In genomic region chr13:19985219-19985556, GRCh38 we compare ENCODE assay signal across 19 cellular contexts. TPM values are rescaled to one million over a fixed set of nuclear protein-coding genes. Genes with fewer than 3 reads are reported as not detected.
DNase-seq lines count a peak whose midpoint lies in the region; ATAC-seq and TF ChIP-seq lines count a peak whose summit lies in the region.
"Had no signal": no experiment of that assay in that cellular context is flagged by ENCODE, and none has a peak within 500 bp of the region (broad histone marks: within the 10 kb centered on the region; RNA-seq: fewer than 3 reads in every experiment).

No MANE protein-coding gene starts in this region.

- H3K4me1 ChIP-seq in upper lobe of left lung, result peaks cover 0 to 29% (median 10%) of the 10 kb centered on the region in 4 donors
- H3K4me1 ChIP-seq: ascending aorta, upper lobe of right lung had no signal

- peaks cover 50% of the 10 kb centered on the region for H3K36me3 Mint-ChIP-seq in activated T-cell treated with anti-CD3 and anti-CD28 coated beads, Interleukin-2, amount 50 U/mL, for 24 hours (ENCODE audit: low read depth)
- peaks cover 22% of the 10 kb centered on the region for H3K36me3 Mint-ChIP-seq in central memory CD8-positive, alpha-beta T cell (ENCODE audit: insufficient read depth)
- H3K36me3 Mint-ChIP-seq in progenitor cell of endocrine pancreas (ENCODE audit: insufficient read depth), result peaks cover 18% of the 10 kb centered on the region

- H3K4me3 Mint-ChIP-seq in activated T-cell treated with anti-CD3 and anti-CD28 coated beads, Interleukin-2, amount 50 U/mL, for 24 hours, result no peak overlapping the region
- no peak overlapping the region for H3K4me3 Mint-ChIP-seq in central memory CD8-positive, alpha-beta T cell
- H3K4me3 Mint-ChIP-seq in progenitor cell of endocrine pancreas (ENCODE audit: low read depth), result no peak overlapping the region
- H3K4me3 Mint-ChIP-seq: activated CD4-positive, alpha-beta T cell treated with anti-CD3 and anti-CD28 coated beads, Interleukin-2, amount 10 ng/mL, durations not matched to agents 24 days and 14 days; naive thymus-derived CD8-positive, alpha-beta T cell had no signal

- no peaks in the 10 kb centered on the region for H3K9me3 Mint-ChIP-seq in activated T-cell treated with anti-CD3 and anti-CD28 coated beads, Interleukin-2, amount 50 U/mL, for 24 hours
- no peaks in the 10 kb centered on the region for H3K9me3 Mint-ChIP-seq in central memory CD8-positive, alpha-beta T cell
- no peaks in the 10 kb centered on the region for H3K9me3 Mint-ChIP-seq in progenitor cell of endocrine pancreas (ENCODE audit: low read depth)
- H3K9me3 Mint-ChIP-seq: activated CD4-positive, alpha-beta T cell treated with anti-CD3 and anti-CD28 coated beads, Interleukin-2, amount 10 ng/mL, durations not matched to agents 24 days and 14 days; activated T-helper 2 cell treated with anti-CD3 and anti-CD28 coated beads, Interferon-gamma antibody, Interleukin-2, Interleukin-4, amounts not matched to agents 10 μg/mL and 5 μg/mL and 100 μg/mL, durations not matched to agents 14 hours and 24 hours and 36 hours had no signal

- no peaks in the 10 kb centered on the region for H3K9me3 ChIP-seq in upper lobe of left lung
- H3K9me3 ChIP-seq: ascending aorta, lower lobe of right lung, MG63, upper lobe of right lung had no signal

- H3K4me3 ChIP-seq in upper lobe of left lung, result no peak overlapping the region
- H3K4me3 ChIP-seq: ascending aorta, coronary artery, lower lobe of right lung, MG63, upper lobe of right lung had no signal

- peaks cover 0 to 8% (median 4%) of the 10 kb centered on the region in 4 donors for H3K36me3 ChIP-seq in upper lobe of left lung
- H3K36me3 ChIP-seq: ascending aorta had no signal

- TF ChIP-seq POLR2A in upper lobe of left lung (IDR thresholded peaks at IDR 0.05), result no peak

- peak; percentile 5 for ATAC-seq in HG03378 (IDR thresholded peaks at IDR 0.05; ENCODE audit: unreplicated experiment)
- no peak for ATAC-seq in central memory CD8-positive, alpha-beta T cell (replicated peaks; ENCODE audit: extremely low read depth, poor library complexity, severe bottlenecking)
- no peak for ATAC-seq in upper lobe of left lung (ENCODE audit: low FRiP score in 2 of 2)

- H3K4me1 Mint-ChIP-seq in activated T-cell treated with anti-CD3 and anti-CD28 coated beads, Interleukin-2, amount 50 U/mL, for 24 hours (ENCODE audit: low read depth), result peaks cover 50% of the 10 kb centered on the region
- peaks cover 46% of the 10 kb centered on the region for H3K4me1 Mint-ChIP-seq in central memory CD8-positive, alpha-beta T cell
- H3K4me1 Mint-ChIP-seq in progenitor cell of endocrine pancreas (ENCODE audit: low read depth), result peaks cover 8% of the 10 kb centered on the region

- TF ChIP-seq EP300 in upper lobe of left lung (IDR thresholded peaks at IDR 0.05), result no peak

- H3K27ac Mint-ChIP-seq in activated T-cell treated with anti-CD3 and anti-CD28 coated beads, Interleukin-2, amount 50 U/mL, for 24 hours, result peak overlapping the region; percentile 57
- peak overlapping the region; percentile 60 for H3K27ac Mint-ChIP-seq in central memory CD8-positive, alpha-beta T cell (ENCODE audit: low read depth)
- H3K27ac Mint-ChIP-seq in progenitor cell of endocrine pancreas, result peak overlapping the region; percentile 20
- H3K27ac Mint-ChIP-seq: activated CD4-positive, alpha-beta T cell treated with anti-CD3 and anti-CD28 coated beads, Interleukin-2, amount 10 ng/mL, durations not matched to agents 24 days and 14 days; activated T-helper 2 cell treated with anti-CD3 and anti-CD28 coated beads, Interferon-gamma antibody, Interleukin-2, Interleukin-4, amounts not matched to agents 10 μg/mL and 5 μg/mL and 100 μg/mL, durations not matched to agents 14 hours and 24 hours and 36 hours had no signal

- no peak overlapping the region for H3K27ac ChIP-seq in upper lobe of left lung
- H3K27ac ChIP-seq: ascending aorta, coronary artery, epithelial cell of prostate, lower lobe of right lung, upper lobe of right lung had no signal

- no peaks in the 10 kb centered on the region for H3K27me3 Mint-ChIP-seq in activated T-cell treated with anti-CD3 and anti-CD28 coated beads, Interleukin-2, amount 50 U/mL, for 24 hours
- no peaks in the 10 kb centered on the region for H3K27me3 Mint-ChIP-seq in central memory CD8-positive, alpha-beta T cell
- no peaks in the 10 kb centered on the region for H3K27me3 Mint-ChIP-seq in progenitor cell of endocrine pancreas
- H3K27me3 Mint-ChIP-seq: activated CD4-positive, alpha-beta T cell treated with anti-CD3 and anti-CD28 coated beads, Interleukin-2, amount 10 ng/mL, durations not matched to agents 24 days and 14 days; naive thymus-derived CD8-positive, alpha-beta T cell had no signal

- 44 to 45% methylated on average over 2 of the region's 2 CpGs for WGBS in upper lobe of left lung, 2 donors

- DNase-seq in activated T-cell treated with anti-CD3 and anti-CD28 coated beads, Interleukin-2, amount 50 U/mL, for 24 hours, result no peak
- no peak for DNase-seq in activated T-cell treated with anti-CD3 and anti-CD28 coated beads, Interleukin-2, amount 50 U/mL, for 48 hours
- DNase-seq in central memory CD8-positive, alpha-beta T cell (ENCODE audit: low spot score in 2 of 2), result no peak
- DNase-seq in progenitor cell of endocrine pancreas (ENCODE audit: low spot score, unreplicated experiment) (no peak), upper lobe of left lung (no peak), COLO668 (lab: John Stamatoyannopoulos, UW; ENCODE audit: unreplicated experiment) (no peak), foreskin melanocyte (no peak)
- DNase-seq: activated CD4-positive, alpha-beta T cell treated with anti-CD3 and anti-CD28 coated beads, Interleukin-2, amount 10 ng/mL, durations not matched to agents 24 days and 14 days; lower lobe of right lung; MG63; NCI-H187; T1000; upper lobe of right lung had no signal

- TF ChIP-seq CTCF in progenitor cell of endocrine pancreas (IDR thresholded peaks at IDR 0.05; ENCODE audit: unreplicated experiment) (no peak), upper lobe of left lung (IDR thresholded peaks at IDR 0.05) (no peak)

- no peaks in the 10 kb centered on the region for H3K27me3 ChIP-seq in upper lobe of left lung
- H3K27me3 ChIP-seq: ascending aorta, MG63, upper lobe of right lung had no signal

RNA-seq across cellular contexts. Expression of gene ZMYM2, which starts 26.7 kb away (rescaled TPM):
- total RNA-seq in progenitor cell of endocrine pancreas (183 and 192 TPM in 2 replicates), upper lobe of left lung (100 to 1,000 TPM in 1 of 6 donors, 10 to 100 TPM in 5; 36.8 to 101 (median 59.4) TPM)
